Comparison of ENCODE assay signal across 22 cellular contexts in the genomic region with DNA sequence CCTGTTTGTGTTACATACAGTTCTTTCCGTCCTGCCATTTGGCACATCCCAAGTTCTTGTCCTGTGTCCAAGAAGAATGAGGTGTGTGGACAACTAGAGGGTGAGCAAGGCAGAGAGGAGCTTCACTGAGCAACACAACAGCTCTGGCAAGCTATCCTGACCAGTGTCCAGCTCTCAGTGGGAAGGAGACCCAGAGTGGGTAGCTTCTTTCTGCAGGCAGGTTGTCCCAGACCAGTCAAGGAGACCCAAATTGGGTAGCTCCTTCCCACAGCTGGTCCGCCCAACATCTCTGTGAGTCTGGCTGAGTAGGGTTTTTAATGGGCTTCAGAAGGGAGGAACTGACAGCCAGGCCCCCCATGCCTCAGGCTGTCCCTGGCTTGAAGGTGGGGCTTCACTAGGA.
"Had no signal": no experiment of that assay in that cellular context is flagged by ENCODE, and none has a peak within 500 bp of the region (broad histone marks: within the 10 kb centered on the region; RNA-seq: fewer than 3 reads in every experiment).

No MANE protein-coding gene starts in this region.

- H3K36me3 ChIP-seq: SJSA1 had no signal

- H3K4me1 ChIP-seq: SJSA1 had no signal

- DNase-seq: Kasumi-1, MM.1S, MV-4-11, NCI-H1048, NCI-H1105, NCI-H1417, NCI-H1436 treated with DMSO at 0.1 percent for 48 hours, NCI-H1694, NCI-H187 treated with DMSO at 0.1 percent for 48 hours, NCI-H2029 treated with DMSO at 0.1 percent for 48 hours, NCI-H2227 treated with DMSO at 0.1 percent for 48 hours, NCI-H524, NCI-H526 treated with DMSO at 0.1 percent for 48 hours, NCI-H748 treated with DMSO at 0.1 percent for 48 hours, Right ventricle myocardium superior, RPMI8226, SIG-M5 had no signal

- H3K27ac ChIP-seq: HL-60, KMS-11, SJSA1, SK-N-MC had no signal

- H3K27me3 ChIP-seq: SJSA1 had no signal

- FAIRE-seq: RCC 7860 had no signal

- H3K9me3 ChIP-seq: SJSA1 had no signal

- H3K4me3 ChIP-seq: SJSA1, SK-N-MC had no signal

- H3K9ac ChIP-seq: KMS-11 had no signal

- H3K4me2 ChIP-seq: KMS-11 had no signal
